In genomic region chr17:71085238-71086033, GRCh38 we compare ENCODE assay signal across 9 cellular contexts.
A peak's percentile ranks its signal among the peaks of the same experiment; 100 is the strongest.
DNase-seq lines count a peak whose midpoint lies in the region; ATAC-seq and TF ChIP-seq lines count a peak whose summit lies in the region.
"Had no signal": no experiment of that assay in that cellular context is flagged by ENCODE, and none has a peak within 500 bp of the region (broad histone marks: within the 10 kb centered on the region; RNA-seq: fewer than 3 reads in every experiment).

No MANE protein-coding gene starts in this region.

- WGBS in gastroesophageal sphincter (ENCODE audit: low coverage in 1 of 2), 2 donors = 53 to 54% methylated on average over 4 to 5 of the region's 5 CpGs
- 52% methylated on average over 5 of the region's 5 CpGs for WGBS in right cardiac atrium

- no peaks in the 10 kb centered on the region for H3K36me3 ChIP-seq in NT2/D1 (ENCODE audit: insufficient read depth, insufficient read length, low read length)
- no peaks in the 10 kb centered on the region for H3K36me3 ChIP-seq in gastroesophageal sphincter
- H3K36me3 ChIP-seq: Peyer's patch had no signal

- POLR2A ChIA-PET in AG04450 (lab: Yijun Ruan, JAX) = no interaction called here

- H3K27ac ChIP-seq in AG04450 (ENCODE audit: low read depth, low read length) (no peak overlapping the region), gastroesophageal sphincter (no peak overlapping the region), right cardiac atrium (ENCODE audit: low read length) (no peak overlapping the region)
- H3K27ac ChIP-seq: Peyer's patch had no signal

- intact Hi-C loops in right cardiac atrium (cut with DNase I) = no loop called here

- H3K4me1 ChIP-seq in NT2/D1 (ENCODE audit: insufficient read depth, insufficient read length) (no peaks in the 10 kb centered on the region), gastroesophageal sphincter (no peaks in the 10 kb centered on the region), right cardiac atrium (ENCODE audit: control insufficient read depth, insufficient read depth, low read length) (no peaks in the 10 kb centered on the region)
- H3K4me1 ChIP-seq: Peyer's patch had no signal

- TF ChIP-seq POLR2A in gastroesophageal sphincter (IDR thresholded peaks at IDR 0.05) = no peak

- TF ChIP-seq EP300 in gastroesophageal sphincter (IDR thresholded peaks at IDR 0.05) = no peak

- CTCF ChIA-PET in AG04450 (lab: Charles Lee) = interaction anchor here (0.6 to 3.1 kb wide), 2 partner anchors 318 to 404 kb away, joined by 3 to 28 read pairs; no protein-coding TSS in a partner anchor

- ATAC-seq in gastroesophageal sphincter (no peak), HG03196 (IDR thresholded peaks at IDR 0.05; ENCODE audit: unreplicated experiment) (no peak), GM21515 (IDR thresholded peaks at IDR 0.05; ENCODE audit: unreplicated experiment) (no peak), right cardiac atrium (no peak)

- no peak overlapping the region for H3K9ac ChIP-seq in NT2/D1 (ENCODE audit: insufficient read length, low read depth)

- H3K4me3 ChIP-seq in AG04450 (ENCODE audit: low read depth, low read length) (no peak overlapping the region), GM12865 (ENCODE audit: low read depth, low read length) (no peak overlapping the region), NT2/D1 (ENCODE audit: insufficient read length, low read depth) (no peak overlapping the region), fibroblast of pulmonary artery (replicated peaks; ENCODE audit: low read depth, low read length) (no peak overlapping the region), gastroesophageal sphincter (no peak overlapping the region), right cardiac atrium (ENCODE audit: low read length) (no peak overlapping the region)
- H3K4me3 ChIP-seq: Peyer's patch had no signal

- 0 out of 2 replicates have a peak, but pooled peaks have one; percentile 9 for TF ChIP-seq CTCF in AG04450 (IDR thresholded peaks at IDR 0.05; ENCODE audit: low read depth, low read length)
- peak; percentile 37 for TF ChIP-seq CTCF in GM12865 (IDR thresholded peaks at IDR 0.05; ENCODE audit: insufficient read depth, low read depth, low read length, missing control alignments)
- peak; percentile 23 for TF ChIP-seq CTCF in fibroblast of pulmonary artery (IDR thresholded peaks at IDR 0.05; ENCODE audit: low read length, missing control alignments)
- TF ChIP-seq CTCF in gastroesophageal sphincter (IDR thresholded peaks at IDR 0.05) = no peak

- H3K9me3 ChIP-seq in AG04450 (ENCODE audit: control insufficient read depth, insufficient read depth, low read length) (no peaks in the 10 kb centered on the region), NT2/D1 (ENCODE audit: insufficient read depth, low read length) (no peaks in the 10 kb centered on the region), gastroesophageal sphincter (no peaks in the 10 kb centered on the region), right cardiac atrium (ENCODE audit: control insufficient read depth, low read length) (no peaks in the 10 kb centered on the region)
- H3K9me3 ChIP-seq: Peyer's patch had no signal

- DNase-seq in AG04450 (ENCODE audit: low read depth, low spot score) (no peak), GM12865 (ENCODE audit: low read depth) (peak; percentile 34), NT2/D1 (ENCODE audit: low read depth, low spot score) (peak; percentile 61), fibroblast of pulmonary artery (ENCODE audit: low read depth) (peak; percentile 10), right cardiac atrium (no peak)

- no peaks in the 10 kb centered on the region for H3K27me3 ChIP-seq in AG04450 (ENCODE audit: control insufficient read depth, insufficient read depth, low read length)
- no peaks in the 10 kb centered on the region for H3K27me3 ChIP-seq in NT2/D1 (ENCODE audit: insufficient read depth, insufficient read length)
- H3K27me3 ChIP-seq in gastroesophageal sphincter = no peaks in the 10 kb centered on the region
- no peaks in the 10 kb centered on the region for H3K27me3 ChIP-seq in right cardiac atrium (ENCODE audit: control insufficient read depth, insufficient read depth)
- H3K27me3 ChIP-seq: Peyer's patch had no signal

Comparison
In these comparisons a context has a peak if more than half of its experiments do, and no peak if none do; other contexts are left out.
1. DNase-seq: peak in GM12865 (single experiment), NT2/D1 (single experiment) and fibroblast of pulmonary artery (single experiment); none in AG04450 (single experiment) and right cardiac atrium (0 of 3).
2. CTCF ChIP-seq: peak in AG04450 (single experiment), GM12865 (single experiment) and fibroblast of pulmonary artery (single experiment); none in gastroesophageal sphincter (0 of 4).